22 cellular contexts compared by ENCODE assay signal in genomic region chr4:25905371-25905770, GRCh38.
"Had no signal": no experiment of that assay in that cellular context is flagged by ENCODE, and none has a peak within 500 bp of the region (broad histone marks: within the 10 kb centered on the region; RNA-seq: fewer than 3 reads in every experiment).

No MANE protein-coding gene starts in this region.

- H3K9me3 Mint-ChIP-seq: activated CD8-positive, alpha-beta T cell treated with anti-CD3 and anti-CD28 coated beads for 36 hours had no signal

- H3K27me3 Mint-ChIP-seq: activated CD8-positive, alpha-beta T cell treated with anti-CD3 and anti-CD28 coated beads for 36 hours; T-helper 17 cell had no signal

- H3K27ac Mint-ChIP-seq: activated CD8-positive, alpha-beta T cell treated with anti-CD3 and anti-CD28 coated beads for 36 hours; T-helper 17 cell had no signal

- H3K36me3 ChIP-seq: ascending aorta had no signal

- H3K4me1 Mint-ChIP-seq: T-helper 17 cell had no signal

- H3K27me3 ChIP-seq: ascending aorta, body of pancreas had no signal

- H3K4me3 ChIP-seq: ascending aorta, body of pancreas had no signal

- ATAC-seq: activated CD8-positive, alpha-beta T cell treated with anti-CD3 and anti-CD28 coated beads for 36 hours; body of pancreas; PC-3; T-helper 17 cell had no signal

- H3K4me3 Mint-ChIP-seq: activated CD8-positive, alpha-beta T cell treated with anti-CD3 and anti-CD28 coated beads for 36 hours; T-helper 17 cell had no signal

- H3K27ac ChIP-seq: ascending aorta, body of pancreas, VCaP had no signal

- H3K4me1 ChIP-seq: ascending aorta, body of pancreas had no signal

- DNase-seq: activated CD4-positive, alpha-beta T cell treated with anti-CD3 and anti-CD28 coated beads for 4 hours; activated CD8-positive, alpha-beta memory T cell treated with anti-CD3 and anti-CD28 coated beads, Interleukin-2, amount 50 U/mL, for 4 hours; activated CD8-positive, alpha-beta T cell treated with anti-CD3 and anti-CD28 coated beads for 36 hours; activated naive CD4-positive, alpha-beta T cell treated with anti-CD3 and anti-CD28 coated beads, Interleukin-2, amount 50 U/mL, for 16 hours; amniotic stem cell; body of pancreas; central memory CD4-positive, alpha-beta T cell; KG1; NCI-H1048; NCI-H1694; NCI-H2029; NCI-H2107; NCI-H2171 treated with DMSO at 0.1 percent for 48 hours; NCI-H226; NCI-H526; NK-92 treated with Interleukin-12 subunit alpha and Interleukin-12 subunit beta, amount 100 ng/mL, for 24 hours; PC-3; SHP77 treated with DMSO at 0.1 percent for 48 hours; T-helper 17 cell; T-helper 9 cell had no signal

- H3K9me3 ChIP-seq: ascending aorta, body of pancreas had no signal
